ENCODE assay signal across 19 cellular contexts in the genomic region with DNA sequence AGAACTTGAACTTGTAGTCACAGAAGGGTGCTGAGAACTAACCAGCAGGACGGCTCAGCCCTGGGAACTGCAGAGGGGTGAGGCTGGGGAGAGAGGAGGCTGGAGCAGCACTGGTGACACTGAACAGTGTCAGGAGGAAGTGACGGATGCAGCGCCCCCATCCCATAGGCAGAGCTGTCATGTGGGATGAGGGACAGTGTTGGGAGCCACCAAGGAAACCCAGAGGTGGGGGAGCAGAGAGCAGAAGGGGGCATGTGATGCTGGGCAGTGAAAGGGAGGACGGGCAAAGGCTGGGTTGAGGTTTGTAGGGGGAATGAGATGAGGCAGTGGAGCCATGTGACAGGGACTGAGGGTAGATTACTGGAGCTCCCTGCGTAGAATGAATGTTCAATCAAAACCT. TPM values are rescaled to one million over a fixed set of nuclear protein-coding genes. Genes with fewer than 3 reads are reported as not detected.
A peak's percentile ranks its signal among the peaks of the same experiment; 100 is the strongest.
DNase-seq lines count a peak whose midpoint lies in the region; ATAC-seq and TF ChIP-seq lines count a peak whose summit lies in the region.
"Had no signal": no experiment of that assay in that cellular context is flagged by ENCODE, and none has a peak within 500 bp of the region (broad histone marks: within the 10 kb centered on the region; RNA-seq: fewer than 3 reads in every experiment).

No MANE protein-coding gene starts in this region.

- H4K20me1 ChIP-seq in Karpas-422 (ENCODE audit: insufficient read depth, low read depth, low read length), result no peaks in the 10 kb centered on the region

- peaks cover 4% of the 10 kb centered on the region for H3K36me3 Mint-ChIP-seq in activated naive CD8-positive, alpha-beta T cell
- H3K36me3 Mint-ChIP-seq in activated naive CD8-positive, alpha-beta T cell treated with anti-CD3 and anti-CD28 coated beads for 36 hours, result no peaks in the 10 kb centered on the region
- no peaks in the 10 kb centered on the region for H3K36me3 Mint-ChIP-seq in type B pancreatic cell

- H3K9ac ChIP-seq in Karpas-422 (ENCODE audit: low read length) (peak overlapping the region; percentile 44), colonic mucosa (ENCODE audit: low read depth in 2 of 2, low read length in 2 of 2) (no peak overlapping the region)

- ATAC-seq in lower lobe of right lung, result no peak
- no peak for ATAC-seq in HG03139 (IDR thresholded peaks at IDR 0.05; ENCODE audit: unreplicated experiment)

- DNase-seq in activated naive CD8-positive, alpha-beta T cell treated with anti-CD3 and anti-CD28 coated beads for 36 hours, result no peak
- DNase-seq in Karpas-422 (peak; percentile 54), lower lobe of right lung (peak; percentile 64), type B pancreatic cell (ENCODE audit: extremely low spot score, unreplicated experiment) (no peak), NCI-H2107 treated with DMSO at 0.1 percent for 48 hours (lab: John Stamatoyannopoulos, UW; ENCODE audit: unreplicated experiment) (no peak), colonic mucosa (no peak)
- DNase-seq: activated CD4-positive, alpha-beta T cell treated with anti-CD3 and anti-CD28 coated beads, Interleukin-2, amount 50 U/mL, for 48 hours; activated effector memory CD4-positive, alpha-beta T cell treated with anti-CD3 and anti-CD28 coated beads, Interleukin-2, amount 50 U/mL, for 16 hours; Calu3; IMR-90; MV-4-11; NCI-H2029 treated with DMSO at 0.1 percent for 48 hours; NCI-H524; nephron progenitor cell; OCI-M1; retina had no signal

- peak overlapping the region; percentile 62 for H3K4me2 ChIP-seq in Karpas-422 (ENCODE audit: low read depth, low read length, poor library complexity, severe bottlenecking)

- no peaks in the 10 kb centered on the region for H3K9me3 Mint-ChIP-seq in activated naive CD8-positive, alpha-beta T cell (ENCODE audit: low read depth)
- H3K9me3 Mint-ChIP-seq in activated naive CD8-positive, alpha-beta T cell treated with anti-CD3 and anti-CD28 coated beads for 36 hours, result no peaks in the 10 kb centered on the region
- H3K9me3 Mint-ChIP-seq in type B pancreatic cell, result no peaks in the 10 kb centered on the region
- H3K9me3 Mint-ChIP-seq: nephron progenitor cell had no signal

- H3K4me1 ChIP-seq in Karpas-422 (ENCODE audit: low read length) (peaks cover 41% of the 10 kb centered on the region), lower lobe of right lung (peaks cover 51% of the 10 kb centered on the region), colonic mucosa (no peaks in the 10 kb centered on the region)

- H3K9me3 ChIP-seq in Karpas-422 (ENCODE audit: low read length), result no peaks in the 10 kb centered on the region
- H3K9me3 ChIP-seq in lower lobe of right lung, result no peaks in the 10 kb centered on the region
- no peaks in the 10 kb centered on the region for H3K9me3 ChIP-seq in colonic mucosa
- H3K9me3 ChIP-seq: ascending aorta had no signal

- peak overlapping the region; percentile 32; the same call in 1 of the 2 replicates for H3K27ac ChIP-seq in Karpas-422 (ENCODE audit: low read length)
- H3K27ac ChIP-seq in lower lobe of right lung, result no peak overlapping the region
- H3K27ac ChIP-seq in colonic mucosa, result no peak overlapping the region
- H3K27ac ChIP-seq: ascending aorta had no signal

- H3K27me3 Mint-ChIP-seq in activated naive CD8-positive, alpha-beta T cell, result no peaks in the 10 kb centered on the region
- H3K27me3 Mint-ChIP-seq in activated naive CD8-positive, alpha-beta T cell treated with anti-CD3 and anti-CD28 coated beads for 36 hours, result peaks cover 4% of the 10 kb centered on the region
- H3K27me3 Mint-ChIP-seq in type B pancreatic cell, result peaks cover 22% of the 10 kb centered on the region

- peak overlapping the region; percentile 55 for H3K4me3 ChIP-seq in Karpas-422 (ENCODE audit: low read length)
- H3K4me3 ChIP-seq in lower lobe of right lung, result peak overlapping the region; percentile 68
- H3K4me3 ChIP-seq in colonic mucosa, result no peak overlapping the region
- H3K4me3 ChIP-seq: ascending aorta had no signal

- H3K4me1 Mint-ChIP-seq in activated naive CD8-positive, alpha-beta T cell (ENCODE audit: low read depth), result peaks cover 61% of the 10 kb centered on the region
- peaks cover 38% of the 10 kb centered on the region for H3K4me1 Mint-ChIP-seq in activated naive CD8-positive, alpha-beta T cell treated with anti-CD3 and anti-CD28 coated beads for 36 hours
- peaks cover 28% of the 10 kb centered on the region for H3K4me1 Mint-ChIP-seq in type B pancreatic cell (ENCODE audit: unreplicated experiment)

- H3K27me3 ChIP-seq in Karpas-422 (ENCODE audit: low read length), result no peaks in the 10 kb centered on the region
- H3K27me3 ChIP-seq in lower lobe of right lung (ENCODE audit: low read depth), result no peaks in the 10 kb centered on the region
- H3K27me3 ChIP-seq in colonic mucosa, result no peaks in the 10 kb centered on the region
- H3K27me3 ChIP-seq: ascending aorta had no signal

- H3K9me2 ChIP-seq in Karpas-422 (replicated peaks; ENCODE audit: insufficient read depth, low read length), result no peaks in the 10 kb centered on the region

- H3K4me3 Mint-ChIP-seq in activated naive CD8-positive, alpha-beta T cell, result peak overlapping the region; percentile 74
- H3K4me3 Mint-ChIP-seq in activated naive CD8-positive, alpha-beta T cell treated with anti-CD3 and anti-CD28 coated beads for 36 hours, result no peak overlapping the region
- H3K4me3 Mint-ChIP-seq in type B pancreatic cell, result peak overlapping the region; percentile 40

- peaks cover under 1% of the 10 kb centered on the region; the same call in 1 of the 2 replicates for H3K36me3 ChIP-seq in Karpas-422 (ENCODE audit: insufficient read depth, low read length)
- peaks cover 3% of the 10 kb centered on the region for H3K36me3 ChIP-seq in lower lobe of right lung
- no peaks in the 10 kb centered on the region for H3K36me3 ChIP-seq in colonic mucosa
- H3K36me3 ChIP-seq: ascending aorta had no signal

- H3K79me2 ChIP-seq in Karpas-422 (ENCODE audit: low read length), result peaks cover 36% of the 10 kb centered on the region

- intact Hi-C loops in lower lobe of right lung (cut with DNase I), result no loop called here
- intact Hi-C loops in colonic mucosa (cut with DNase I), result no loop called here

- no peak overlapping the region for H3K27ac Mint-ChIP-seq in activated naive CD8-positive, alpha-beta T cell
- H3K27ac Mint-ChIP-seq in activated naive CD8-positive, alpha-beta T cell treated with anti-CD3 and anti-CD28 coated beads for 36 hours, result no peak overlapping the region
- no peak overlapping the region for H3K27ac Mint-ChIP-seq in type B pancreatic cell
- H3K27ac Mint-ChIP-seq: nephron progenitor cell had no signal

- H2AFZ ChIP-seq in Karpas-422 (ENCODE audit: low read length), result no peak overlapping the region

- TF ChIP-seq CTCF in lower lobe of right lung (IDR thresholded peaks at IDR 0.05) (no peak), type B pancreatic cell (conservative IDR thresholded peaks at IDR 0.05) (no peak), colonic mucosa (IDR thresholded peaks at IDR 0.05) (no peak)

RNA-seq across cellular contexts. Expression of gene HLA-DPB1, which starts 2.1 kb away (rescaled TPM):
- 1 to 10 TPM; 8.2 to 9.3 TPM for total RNA-seq in activated naive CD8-positive, alpha-beta T cell treated with anti-CD3 and anti-CD28 coated beads for 36 hours
- 236 and 601 TPM in 2 replicates for total RNA-seq in Karpas-422 (2014; rRNA removed; shearing (Covaris generic); ENCODE audit: low replicate concordance)
- 483 TPM for total RNA-seq in lower lobe of right lung
- 10.9 and 27.3 TPM in 2 replicates for total RNA-seq in type B pancreatic cell (ENCODE audit: low replicate concordance)
- total RNA-seq in colonic mucosa, result 10 to 100 TPM; 21.3 to 53.5 TPM

RNA-seq across cellular contexts. Expression of gene HLA-DPA1, which starts 4.5 kb away (rescaled TPM):
- total RNA-seq in activated naive CD8-positive, alpha-beta T cell treated with anti-CD3 and anti-CD28 coated beads for 36 hours, result 10 to 100 TPM; 14.7 to 16.3 TPM
- total RNA-seq in Karpas-422 (2014; rRNA removed; shearing (Covaris generic); ENCODE audit: low replicate concordance), result 571 and 780 TPM in 2 replicates
- 600 TPM for total RNA-seq in lower lobe of right lung
- 1.3 and 2.6 TPM in 2 replicates for total RNA-seq in type B pancreatic cell (ENCODE audit: low replicate concordance)
- total RNA-seq in colonic mucosa, result 10 to 100 TPM; 18.7 to 58.7 TPM
- total RNA-seq: IMR-90 had no signal

Comparison
In these comparisons a context has a peak if more than half of its experiments do, and no peak if none do; other contexts are left out.
1. DNase-seq: peak in Karpas-422 (single experiment) and lower lobe of right lung (single experiment); none in activated naive CD8-positive, alpha-beta T cell treated with anti-CD3 and anti-CD28 coated beads for 36 hours (single experiment), type B pancreatic cell (single experiment), NCI-H2107 treated with DMSO at 0.1 percent for 48 hours (single experiment) and colonic mucosa (single experiment).